ENCODE assay signal across 7 cellular contexts in the genomic region with DNA sequence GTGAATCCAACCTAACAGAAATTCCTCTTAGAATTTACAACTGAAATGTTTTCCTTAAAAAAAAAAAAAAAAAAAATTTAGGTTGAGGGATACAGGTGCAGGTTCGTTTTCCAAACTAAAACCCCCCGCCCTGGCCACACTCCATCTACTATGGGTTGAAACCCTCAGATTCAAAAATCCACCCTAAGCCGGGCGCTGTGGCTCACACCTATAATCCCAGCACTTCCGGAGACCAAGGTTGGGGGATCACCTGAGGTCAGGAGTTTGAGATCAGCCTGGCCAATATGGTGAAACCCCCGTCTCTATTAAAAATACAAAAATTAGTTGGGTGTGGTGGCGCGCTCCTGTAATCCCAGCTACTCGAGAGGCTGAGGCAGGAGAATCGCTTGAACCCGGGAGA. TPM values are rescaled to one million over a fixed set of nuclear protein-coding genes. Genes with fewer than 3 reads are reported as not detected.
"Had no signal": no experiment of that assay in that cellular context is flagged by ENCODE, and none has a peak within 500 bp of the region (broad histone marks: within the 10 kb centered on the region; RNA-seq: fewer than 3 reads in every experiment).

No MANE protein-coding gene starts in this region.

RNA-seq across cellular contexts. Expression of a gene that starts 28.8 kb away (rescaled TPM):
- total RNA-seq: colonic mucosa, fibroblast of villous mesenchyme, hepatocyte, left colon, lower leg skin, mesothelial cell of epicardium, upper lobe of right lung had no signal
